In genomic region chr1:55059302-55060132, GRCh38 we compare ENCODE assay signal across 27 cellular contexts. TPM values are rescaled to one million over a fixed set of nuclear protein-coding genes. Genes with fewer than 3 reads are reported as not detected.
"Had no signal": no experiment of that assay in that cellular context is flagged by ENCODE, and none has a peak within 500 bp of the region (broad histone marks: within the 10 kb centered on the region; RNA-seq: fewer than 3 reads in every experiment).

No MANE protein-coding gene starts in this region.

- H3K4me3 ChIP-seq: esophagus muscularis mucosa, mucosa of descending colon, testis, vagina had no signal

- H3K27ac ChIP-seq: esophagus muscularis mucosa, testis, vagina, WERI-Rb-1 had no signal

- H3K4me1 ChIP-seq: testis had no signal

- H3K36me3 Mint-ChIP-seq: activated naive CD4-positive, alpha-beta T cell treated with anti-CD3 and anti-CD28 coated beads, Interleukin-2, amount 50 U/mL, for 24 hours; brain; memory B cell; type B pancreatic cell had no signal

- H3K4me3 Mint-ChIP-seq: activated CD4-positive, alpha-beta T cell treated with anti-CD3 and anti-CD28 coated beads, Interleukin-2, amount 10 ng/mL, durations not matched to agents 7 days and 5 days; activated naive CD4-positive, alpha-beta T cell treated with anti-CD3 and anti-CD28 coated beads, Interleukin-2, amount 50 U/mL, for 24 hours; activated T-helper 1 cell treated with anti-CD3 and anti-CD28 coated beads, Interleukin-12 subunit alpha, Interleukin-12 subunit beta, Interleukin-2, Interleukin-4 antibody, amounts not matched to agents 30 ng/mL and 10 ng/mL and 1 ng/mL, durations not matched to agents 14 hours and 24 hours and 36 hours; brain; effector memory CD8-positive, alpha-beta T cell; memory B cell; type B pancreatic cell had no signal

- H3K9me3 Mint-ChIP-seq: activated CD4-positive, alpha-beta T cell treated with anti-CD3 and anti-CD28 coated beads, Interleukin-2, amount 10 ng/mL, durations not matched to agents 7 days and 5 days; activated naive CD4-positive, alpha-beta T cell treated with anti-CD3 and anti-CD28 coated beads, Interleukin-2, amount 50 U/mL, for 24 hours; activated T-helper 1 cell treated with anti-CD3 and anti-CD28 coated beads, Interleukin-12 subunit alpha, Interleukin-12 subunit beta, Interleukin-2, Interleukin-4 antibody, amounts not matched to agents 30 ng/mL and 10 ng/mL and 1 ng/mL, durations not matched to agents 14 hours and 24 hours and 36 hours; brain; effector memory CD8-positive, alpha-beta T cell; memory B cell; type B pancreatic cell had no signal

- H3K27me3 ChIP-seq: esophagus muscularis mucosa, testis, vagina had no signal

- H3K36me3 ChIP-seq: esophagus muscularis mucosa, vagina, WERI-Rb-1 had no signal

- H3K27ac Mint-ChIP-seq: activated naive CD4-positive, alpha-beta T cell treated with anti-CD3 and anti-CD28 coated beads, Interleukin-2, amount 50 U/mL, for 24 hours; activated T-helper 1 cell treated with anti-CD3 and anti-CD28 coated beads, Interleukin-12 subunit alpha, Interleukin-12 subunit beta, Interleukin-2, Interleukin-4 antibody, amounts not matched to agents 30 ng/mL and 10 ng/mL and 1 ng/mL, durations not matched to agents 14 hours and 24 hours and 36 hours; effector memory CD8-positive, alpha-beta T cell; memory B cell; progenitor cell of endocrine pancreas; type B pancreatic cell had no signal

- H3K9me3 ChIP-seq: esophagus muscularis mucosa, mucosa of descending colon, testis, vagina had no signal

- H3K27me3 Mint-ChIP-seq: activated CD4-positive, alpha-beta T cell treated with anti-CD3 and anti-CD28 coated beads, Interleukin-2, amount 10 ng/mL, durations not matched to agents 7 days and 5 days; activated naive CD4-positive, alpha-beta T cell treated with anti-CD3 and anti-CD28 coated beads, Interleukin-2, amount 50 U/mL, for 24 hours; effector memory CD8-positive, alpha-beta T cell; progenitor cell of endocrine pancreas; type B pancreatic cell had no signal

- DNase-seq: activated CD4-positive, alpha-beta T cell treated with anti-CD3 and anti-CD28 coated beads, Interleukin-2, amount 10 ng/mL, durations not matched to agents 7 days and 5 days; activated gamma-delta T cell; dermis blood vessel endothelial cell; effector memory CD8-positive, alpha-beta T cell; hippocampal formation; left cardiac atrium; mucosa of descending colon; nucleus accumbens; retina; stimulated activated CD4-positive, alpha-beta T cell treated with anti-CD3 and anti-CD28 coated beads, Interleukin-2, amount 100 ng/mL, for 48 hours; stimulated activated naive CD4-positive, alpha-beta T cell; T-helper 1 cell; testis; WERI-Rb-1 had no signal

- ATAC-seq: effector memory CD8-positive, alpha-beta T cell; left cardiac atrium; mucosa of descending colon had no signal

- FAIRE-seq: endothelial cell of umbilical vein, frontal cortex, TTC549 had no signal

- H3K4me1 Mint-ChIP-seq: activated naive CD4-positive, alpha-beta T cell treated with anti-CD3 and anti-CD28 coated beads, Interleukin-2, amount 50 U/mL, for 24 hours; memory B cell had no signal

RNA-seq across cellular contexts. Expression of gene PCSK9, which starts 20.2 kb away (rescaled TPM):
- total RNA-seq: activated CD4-positive, alpha-beta T cell treated with anti-CD3 and anti-CD28 coated beads, Interleukin-2, amount 10 ng/mL, durations not matched to agents 7 days and 5 days; activated T-helper 1 cell treated with anti-CD3 and anti-CD28 coated beads, Interleukin-12 subunit alpha, Interleukin-12 subunit beta, Interleukin-2, Interleukin-4 antibody, amounts not matched to agents 30 ng/mL and 10 ng/mL and 1 ng/mL, durations not matched to agents 14 hours and 24 hours and 36 hours; cardiac septum; dermis blood vessel endothelial cell had no signal
- polyA plus RNA-seq: neural cell had no signal
